17 cellular contexts compared by ENCODE assay signal in genomic region chr10:44380829-44381600, GRCh38. TPM values are rescaled to one million over a fixed set of nuclear protein-coding genes. Genes with fewer than 3 reads are reported as not detected.
A peak's percentile ranks its signal among the peaks of the same experiment; 100 is the strongest.
DNase-seq lines count a peak whose midpoint lies in the region; ATAC-seq and TF ChIP-seq lines count a peak whose summit lies in the region.
"Had no signal": no experiment of that assay in that cellular context is flagged by ENCODE, and none has a peak within 500 bp of the region (broad histone marks: within the 10 kb centered on the region; RNA-seq: fewer than 3 reads in every experiment).

No MANE protein-coding gene starts in this region.

- H3K27me3 Mint-ChIP-seq in activated naive CD4-positive, alpha-beta T cell treated with anti-CD3 and anti-CD28 coated beads for 36 hours (ENCODE audit: low read depth) = peaks cover 15% of the 10 kb centered on the region

- H3K27me3 ChIP-seq in BJ (ENCODE audit: control insufficient read depth, insufficient read depth, low read length) (no peaks in the 10 kb centered on the region), HUES6 (ENCODE audit: control insufficient read depth, insufficient read depth, low read length) (peaks cover 28% of the 10 kb centered on the region), iPS-20b (ENCODE audit: insufficient read depth, low read length) (peaks cover 31% of the 10 kb centered on the region), sigmoid colon (peaks cover 2 to 32% (median 24%) of the 10 kb centered on the region in 3 donors)

- TF ChIP-seq CTCF in BJ (IDR thresholded peaks at IDR 0.05; ENCODE audit: insufficient read depth, low read depth, low read length) = no peak
- no peak for TF ChIP-seq CTCF in sigmoid colon (IDR thresholded peaks at IDR 0.05)

- H3K36me3 Mint-ChIP-seq in activated naive CD4-positive, alpha-beta T cell treated with anti-CD3 and anti-CD28 coated beads for 36 hours (ENCODE audit: low read depth) = no peaks in the 10 kb centered on the region

- H3K9me3 Mint-ChIP-seq in activated naive CD4-positive, alpha-beta T cell treated with anti-CD3 and anti-CD28 coated beads for 36 hours = no peaks in the 10 kb centered on the region

- intact Hi-C loops in sigmoid colon (cut with DNase I) = loop anchor here (10.0 kb wide), 1 partner anchor 326 kb away; no protein-coding TSS in a partner anchor
- intact Hi-C loops in activated naive CD4-positive, alpha-beta T cell treated with anti-CD3 and anti-CD28 coated beads for 36 hours (cut with micrococcal nuclease) = no loop called here

- TF ChIP-seq POLR2A in sigmoid colon (IDR thresholded peaks at IDR 0.05) = no peak

- H3K36me3 ChIP-seq in BJ (ENCODE audit: control insufficient read depth, insufficient read depth, low read length) (peaks cover 15% of the 10 kb centered on the region), HUES6 (ENCODE audit: control insufficient read depth, insufficient read depth, low read length) (peaks cover 45% of the 10 kb centered on the region), iPS-20b (ENCODE audit: insufficient read depth, low read depth, low read length) (peaks cover 47% of the 10 kb centered on the region), sigmoid colon (peaks cover 0 to 23% (median 0%) of the 10 kb centered on the region in 4 donors)
- H3K36me3 ChIP-seq: left lung had no signal

- CTCF ChIA-PET in BJ (lab: Yijun Ruan, JAX) = no interaction called here
- CTCF ChIA-PET in activated naive CD4-positive, alpha-beta T cell treated with anti-CD3 and anti-CD28 coated beads for 36 hours (lab: Charles Lee) = no interaction called here

- no peak for TF ChIP-seq EP300 in sigmoid colon (IDR thresholded peaks at IDR 0.05)

- no peak overlapping the region for H3K27ac Mint-ChIP-seq in activated naive CD4-positive, alpha-beta T cell treated with anti-CD3 and anti-CD28 coated beads for 36 hours

- H3K4me1 ChIP-seq in HUES6 (ENCODE audit: control insufficient read depth, insufficient read depth, low read length) = peaks cover 51% of the 10 kb centered on the region
- H3K4me1 ChIP-seq in iPS-20b (ENCODE audit: insufficient read depth, low read length) = peaks cover 31% of the 10 kb centered on the region
- H3K4me1 ChIP-seq in sigmoid colon = peaks cover 0 to 31% (median 21%) of the 10 kb centered on the region in 4 donors

- H3K9ac ChIP-seq in HUES6 (ENCODE audit: low read length) (no peak overlapping the region), iPS-20b (ENCODE audit: low read depth, low read length) (peak overlapping the region; percentile 60; the same call in 1 of the 2 replicates)

- ATAC-seq in HG02870 (IDR thresholded peaks at IDR 0.05; ENCODE audit: unreplicated experiment) = no peak
- ATAC-seq: left lung had no signal

- peak overlapping the region; percentile 14 for H3K4me3 ChIP-seq in BJ (ENCODE audit: low read depth, low read length)
- 0 out of 2 replicates have a peak overlapping the region, but pooled peaks have one; percentile 17 for H3K4me3 ChIP-seq in HUES6 (ENCODE audit: low read depth, low read length)
- no peak overlapping the region for H3K4me3 ChIP-seq in iPS-20b (ENCODE audit: low read length)
- no peak overlapping the region for H3K4me3 ChIP-seq in sigmoid colon
- H3K4me3 ChIP-seq: left lung, Peyer's patch had no signal

- WGBS in sigmoid colon, 2 donors = 71 to 76% methylated on average over 8 of the region's 8 CpGs

- H3K27ac ChIP-seq in HUES6 (ENCODE audit: low read depth, low read length) = 0 out of 2 replicates have a peak overlapping the region, but pooled peaks have one; percentile 25
- peak overlapping the region; percentile 69 for H3K27ac ChIP-seq in iPS-20b (ENCODE audit: low read length)
- H3K27ac ChIP-seq in sigmoid colon = peak overlapping the region in 1 of 4 donors; percentile 22
- H3K27ac ChIP-seq: left lung, Peyer's patch, tibial nerve had no signal

- no peak overlapping the region for H3K4me3 Mint-ChIP-seq in activated naive CD4-positive, alpha-beta T cell treated with anti-CD3 and anti-CD28 coated beads for 36 hours

- H3K9me3 ChIP-seq in HUES6 (ENCODE audit: control insufficient read depth, insufficient read depth, low read depth, low read length) (no peaks in the 10 kb centered on the region), iPS-20b (ENCODE audit: insufficient read depth, low read depth, low read length) (no peaks in the 10 kb centered on the region), sigmoid colon (no peaks in the 10 kb centered on the region)
- H3K9me3 ChIP-seq: left lung, Peyer's patch, tibial nerve had no signal

- POLR2A ChIA-PET in BJ (lab: Charles Lee) = no interaction called here

- DNase-seq in BJ (ENCODE audit: low read depth) (no peak), sigmoid colon (peak; percentile 46), dedifferentiated amniotic fluid mesenchymal stem cell (ENCODE audit: extremely low spot score) (no peak)
- no peak for DNase-seq in activated naive CD4-positive, alpha-beta T cell treated with anti-CD3 and anti-CD28 coated beads for 36 hours
- DNase-seq in activated CD4-positive, alpha-beta T cell treated with anti-CD3 and anti-CD28 coated beads for 48 hours = no peak
- DNase-seq: activated CD4-positive, alpha-beta T cell treated with anti-CD3 and anti-CD28 coated beads for 4 hours; activated gamma-delta T cell treated with Interleukin-2 at 50 U/mL for 16 hours; anterior cingulate cortex; left lung; NCI-H187 treated with DMSO at 0.1 percent for 48 hours; NCI-H226; stimulated activated CD4-positive, alpha-beta T cell treated with anti-CD3 and anti-CD28 coated beads, Interleukin-12 subunit alpha, Interleukin-12 subunit beta, amount 100 ng/mL, for 4 hours had no signal

- peaks cover 4% of the 10 kb centered on the region for H3K4me1 Mint-ChIP-seq in activated naive CD4-positive, alpha-beta T cell treated with anti-CD3 and anti-CD28 coated beads for 36 hours (ENCODE audit: low read depth)

RNA-seq across cellular contexts. Expression of gene CXCL12, which starts 3.9 kb away (rescaled TPM):
- polyA plus RNA-seq in BJ (2011; rRNA removed) (201 and 217 TPM in 2 replicates), sigmoid colon (10 to 100 TPM; 13.6 to 54.1 (median 43.5) TPM)
- 103 and 113 TPM in 2 replicates for polyA minus RNA-seq in BJ (2011; rRNA and poly(A)+ RNA removed)
- 100 to 1,000 TPM in 1 of 4 donors, 10 to 100 TPM in 3; 72.1 to 111 (median 80.7) TPM for total RNA-seq in sigmoid colon
- not detected for total RNA-seq in activated naive CD4-positive, alpha-beta T cell treated with anti-CD3 and anti-CD28 coated beads for 36 hours

Comparison
In these comparisons a context has a peak if more than half of its experiments do, and no peak if none do; other contexts are left out.
1. H3K4me3 ChIP-seq: peak in BJ (single experiment) and HUES6 (single experiment); none in iPS-20b (single experiment) and sigmoid colon (0 of 4).
2. RNA of gene CXCL12, which starts 3.9 kb away (total RNA-seq): 72.1 to 111 TPM in sigmoid colon; not detected in activated naive CD4-positive, alpha-beta T cell treated with anti-CD3 and anti-CD28 coated beads for 36 hours; every median in the first group is over 10 times any median in the second.